In genomic region chr3:178520436-178520835, GRCh38 we compare ENCODE assay signal across 22 cellular contexts. TPM values are rescaled to one million over a fixed set of nuclear protein-coding genes. Genes with fewer than 3 reads are reported as not detected.
DNase-seq lines count a peak whose midpoint lies in the region; ATAC-seq, FAIRE-seq and TF ChIP-seq lines count a peak whose summit lies in the region.
"Had no signal": no experiment of that assay in that cellular context is flagged by ENCODE, and none has a peak within 500 bp of the region (broad histone marks: within the 10 kb centered on the region; RNA-seq: fewer than 3 reads in every experiment).

No MANE protein-coding gene starts in this region.

- WGBS in GM12878 (ENCODE audit: insufficient coverage, insufficient replicate concordance, low lambda C conversion rate, missing lambda C conversion rate): 96% methylated on average over 2 of the region's 2 CpGs
- 100% methylated on average over 1 of the region's 2 CpGs for WGBS in mesenchymal stem cell

- SMC1A ChIA-PET in GM12878 (lab: Charles Lee; ENCODE audit: uncharacterized antibody, unreplicated experiment): interaction anchor here (0.9 to 1.8 kb wide), 5 partner anchors 9 to 76 kb away, joined by 3 to 8 read pairs (median 4); no protein-coding TSS in a partner anchor

- H3K79me1 ChIP-seq in mesenchymal stem cell (replicated peaks; ENCODE audit: low read length, poor library complexity, severe bottlenecking): no peaks in the 10 kb centered on the region

- no peaks in the 10 kb centered on the region for H3K9me3 Mint-ChIP-seq in activated naive CD4-positive, alpha-beta T cell treated with anti-CD3 and anti-CD28 coated beads, Interleukin-2, amount 50 U/mL, for 72 hours
- H3K9me3 Mint-ChIP-seq: H9 had no signal

- ATAC-seq in GM12878: no peak
- ATAC-seq in activated naive CD4-positive, alpha-beta T cell treated with anti-CD3 and anti-CD28 coated beads, Interleukin-2, amount 50 U/mL, for 72 hours: no peak

- no peak overlapping the region for H3K27ac Mint-ChIP-seq in activated naive CD4-positive, alpha-beta T cell treated with anti-CD3 and anti-CD28 coated beads, Interleukin-2, amount 50 U/mL, for 72 hours
- H3K27ac Mint-ChIP-seq: CD14-positive monocyte; CD4-positive, alpha-beta memory T cell; H9 had no signal

- no peak overlapping the region for H2BK12ac ChIP-seq in mesenchymal stem cell (ENCODE audit: low read length in 2 of 2)

- H2BK120ac ChIP-seq in mesenchymal stem cell (ENCODE audit: low read depth, low read length): no peak overlapping the region

- H4K20me1 ChIP-seq in MM.1S (ENCODE audit: insufficient read depth, low read length): no peaks in the 10 kb centered on the region
- H4K20me1 ChIP-seq in GM12878 (ENCODE audit: control insufficient read depth, insufficient read depth): no peaks in the 10 kb centered on the region
- H4K20me1 ChIP-seq: BLaER1 had no signal

- RAD21 ChIA-PET in GM12878 (lab: Charles Lee; ENCODE audit: unreplicated experiment): interaction anchor here (1.5 to 2.8 kb wide), 3 partner anchors 12 to 157 kb away, joined by 4 to 12 read pairs (median 10); no protein-coding TSS in a partner anchor

- DNase-seq in EH (ENCODE audit: low read depth) (peak; percentile 30), MM.1S (no peak), GM12878 (ENCODE audit: low read depth, low spot score) (no peak), NCI-H1105 (lab: John Stamatoyannopoulos, UW) (no peak), NCI-H2171 treated with DMSO at 0.1 percent for 48 hours (lab: John Stamatoyannopoulos, UW) (no peak), mesenchymal stem cell (no peak)
- DNase-seq in activated naive CD4-positive, alpha-beta T cell treated with anti-CD3 and anti-CD28 coated beads, Interleukin-2, amount 50 U/mL, for 72 hours (ENCODE audit: low spot score in 2 of 2): no peak
- DNase-seq: 8988T; CD4-positive, alpha-beta memory T cell; DMS153; DMS79; EL; H9 had no signal

- no peaks in the 10 kb centered on the region for H3K36me3 Mint-ChIP-seq in activated naive CD4-positive, alpha-beta T cell treated with anti-CD3 and anti-CD28 coated beads, Interleukin-2, amount 50 U/mL, for 72 hours
- H3K36me3 Mint-ChIP-seq: CD14-positive monocyte; CD4-positive, alpha-beta memory T cell had no signal

- no peaks in the 10 kb centered on the region for H3K27me3 ChIP-seq in MM.1S (replicated peaks; ENCODE audit: insufficient read depth, low read length)
- H3K27me3 ChIP-seq in GM12878 (replicated peaks in 1 of 2; ENCODE audit: control insufficient read depth in 2 of 2, insufficient read depth in 2 of 2, low read length in 1 of 2): no peaks in the 10 kb centered on the region
- no peaks in the 10 kb centered on the region for H3K27me3 ChIP-seq in mesenchymal stem cell (ENCODE audit: control insufficient read depth in 1 of 2, insufficient read depth in 1 of 2, low read length in 2 of 2)
- H3K27me3 ChIP-seq: BLaER1 had no signal

- BruUV-seq in GM12878 (replicated peaks; lab: Mats Ljungman, UMichigan): no TSS peak

- no peak overlapping the region for H2AFZ ChIP-seq in MM.1S (ENCODE audit: low read length)
- no peak overlapping the region; the same call in 1 of the 2 replicates for H2AFZ ChIP-seq in GM12878 (ENCODE audit: control insufficient read depth, low read depth, low read length)
- H2AFZ ChIP-seq in mesenchymal stem cell (ENCODE audit: low read depth, low read length): no peak overlapping the region

- no peak for TF ChIP-seq RAD21 in GM12878 (IDR thresholded peaks at IDR 0.05; ENCODE audit: insufficient read depth, low read depth, low read length)

- no peak overlapping the region for H4K8ac ChIP-seq in mesenchymal stem cell (ENCODE audit: low read length)

- H3K9me3 ChIP-seq in MM.1S (replicated peaks; ENCODE audit: insufficient read depth, low read length) (no peaks in the 10 kb centered on the region), GM12878 (replicated peaks; ENCODE audit: control insufficient read depth, insufficient read depth, low read length) (no peaks in the 10 kb centered on the region; the same call in 1 of the 3 replicates), mesenchymal stem cell (ENCODE audit: control insufficient read depth, low read length) (no peaks in the 10 kb centered on the region)
- H3K9me3 ChIP-seq: BLaER1 had no signal

- H2BK15ac ChIP-seq in mesenchymal stem cell (ENCODE audit: low read depth, poor library complexity, severe bottlenecking): no peak overlapping the region

- CTCF ChIA-PET in GM12878 (lab: Yijun Ruan, JAX): interaction anchor here (1.5 kb wide), 1 partner anchor 447 kb away, joined by 6 read pairs; no protein-coding TSS in a partner anchor

- H3K4me1 ChIP-seq in MM.1S (ENCODE audit: low read length): peaks cover 74% of the 10 kb centered on the region
- peaks cover 69% of the 10 kb centered on the region for H3K4me1 ChIP-seq in GM12878 (ENCODE audit: control insufficient read depth, insufficient read depth, low read length)
- H3K4me1 ChIP-seq in mesenchymal stem cell (ENCODE audit: control insufficient read depth, insufficient read depth, low read depth, low read length): peaks cover 1% of the 10 kb centered on the region
- H3K4me1 ChIP-seq: BLaER1 had no signal

- H3K4ac ChIP-seq in mesenchymal stem cell (ENCODE audit: low read depth in 1 of 2, low read length in 2 of 2): no peak overlapping the region

- H3K36me3 ChIP-seq in MM.1S (replicated peaks; ENCODE audit: insufficient read depth, low read length) (no peaks in the 10 kb centered on the region), GM12878 (ENCODE audit: control insufficient read depth in 2 of 2, insufficient read depth in 2 of 2, low read length in 1 of 2) (no peaks in the 10 kb centered on the region), mesenchymal stem cell (ENCODE audit: control insufficient read depth in 1 of 2, insufficient read depth in 2 of 2, low read depth in 1 of 2, low read length in 2 of 2) (no peaks in the 10 kb centered on the region)
- H3K36me3 ChIP-seq: BLaER1 had no signal

- intact Hi-C loops in GM12878 (cut with micrococcal nuclease; ENCODE audit: unreplicated experiment): no loop called here

- TF ChIP-seq EP300 in GM12878 (IDR thresholded peaks at IDR 0.05; ENCODE audit: borderline replicate concordance in 1 of 2, control insufficient read depth in 1 of 2, low read depth in 2 of 2, low read length in 2 of 2): no peak

- H3K4me3 ChIP-seq in MM.1S (ENCODE audit: low read length) (no peak overlapping the region), GM12878 (no peak overlapping the region), mesenchymal stem cell (ENCODE audit: insufficient read depth in 1 of 2, low read depth in 1 of 2, low read length in 2 of 2) (no peak overlapping the region)
- H3K4me3 ChIP-seq: BLaER1 had no signal

- no peak overlapping the region for H3K9ac ChIP-seq in MM.1S (ENCODE audit: low read length)
- no peak overlapping the region for H3K9ac ChIP-seq in GM12878 (ENCODE audit: control insufficient read depth, insufficient read depth, low read length)
- no peak overlapping the region for H3K9ac ChIP-seq in mesenchymal stem cell (ENCODE audit: low read length)
- H3K9ac ChIP-seq: BLaER1 had no signal

- H3K14ac ChIP-seq in mesenchymal stem cell (ENCODE audit: low read length in 2 of 2): no peak overlapping the region

- no peak overlapping the region for H2AK5ac ChIP-seq in mesenchymal stem cell (ENCODE audit: low read length, severe bottlenecking)

- in situ Hi-C loops in GM12878 (cut with MboI): loop anchor here (25.0 kb wide), 1 partner anchor 1442 kb away; no protein-coding TSS in a partner anchor

- no peaks in the 10 kb centered on the region for H3K9me2 ChIP-seq in MM.1S (replicated peaks; ENCODE audit: insufficient read depth, low read length)

- TF ChIP-seq POLR2A in GM12878 (IDR thresholded peaks at IDR 0.05; ENCODE audit: low read depth, low read length): no peak

- no peak overlapping the region for H3K23ac ChIP-seq in mesenchymal stem cell (ENCODE audit: low read length in 2 of 2)

- H3K4me2 ChIP-seq in MM.1S (ENCODE audit: low read depth, low read length) (no peak overlapping the region; the same call in 1 of the 2 replicates), GM12878 (ENCODE audit: control insufficient read depth, insufficient read depth) (no peak overlapping the region; the same call in 1 of the 2 replicates), mesenchymal stem cell (ENCODE audit: low read length, poor library complexity, severe bottlenecking) (no peak overlapping the region)
- H3K4me2 ChIP-seq: BLaER1 had no signal

- H4K91ac ChIP-seq in mesenchymal stem cell (ENCODE audit: low read length): no peak overlapping the region

- peaks cover 37% of the 10 kb centered on the region for H3F3A ChIP-seq in MM.1S (ENCODE audit: insufficient read depth, low read length)

- TF ChIP-seq CTCF in MM.1S (IDR thresholded peaks at IDR 0.05; ENCODE audit: low read length): no peak
- TF ChIP-seq CTCF in GM12878 (IDR thresholded peaks at IDR 0.05 in 2 of 3, conservative IDR thresholded peaks at IDR 0.05 in 1 of 3; ENCODE audit: control insufficient read depth in 2 of 3, extremely low read depth in 1 of 3, insufficient read depth in 1 of 3, low read depth in 3 of 3, low read length in 3 of 3): no peak

- no peaks in the 10 kb centered on the region for H3K79me2 ChIP-seq in MM.1S (ENCODE audit: low read length)
- H3K79me2 ChIP-seq in GM12878 (ENCODE audit: control insufficient read depth, insufficient read depth, low read length): peaks cover 2% of the 10 kb centered on the region; the same call in 1 of the 2 replicates

- FAIRE-seq in GM12878 (lab: Jason Lieb, UNC): no peak
- FAIRE-seq: GM12891, GM19239, H1 had no signal

- POLR2A ChIA-PET in GM12878 (lab: Charles Lee): no interaction called here

- H3K18ac ChIP-seq in mesenchymal stem cell (ENCODE audit: low read depth in 1 of 2, low read length in 2 of 2): no peak overlapping the region

- H3K27ac ChIP-seq in MM.1S (ENCODE audit: low read length): peak overlapping the region; percentile 84; the same call in 1 of the 2 replicates
- peak overlapping the region; percentile 97 for H3K27ac ChIP-seq in GM12878 (ENCODE audit: control insufficient read depth, insufficient read depth)
- no peak overlapping the region for H3K27ac ChIP-seq in mesenchymal stem cell (ENCODE audit: low read length, poor library complexity, severe bottlenecking)
- H3K27ac ChIP-seq: BLaER1 had no signal

- no peak overlapping the region for H2BK5ac ChIP-seq in mesenchymal stem cell (ENCODE audit: low read depth, low read length, poor library complexity, severe bottlenecking)

RNA-seq across cellular contexts. Expression of gene KCNMB2, which starts 15.8 kb away (rescaled TPM):
- total RNA-seq in GM12878 (2013; cell fraction: nucleolus; rRNA removed): 0.81 and 1.2 TPM in 2 replicates
- 11.8 and 12.9 TPM in 2 replicates for total RNA-seq in GM12878 (2014; rRNA removed)
- 14.9 and 21.2 TPM in 2 replicates for total RNA-seq in GM12878 (2014; rRNA removed; fragmentation: Illumina TruSeq; extraction: Trizol)
- total RNA-seq in GM12878 (2021): 7.5 and 8.1 TPM in 2 replicates
- 5.2 TPM for polyA plus RNA-seq in GM12878 (2011; ENCODE audit: low read depth)
- polyA plus RNA-seq in GM12878 (2011; rRNA removed): 0.20 and 0.22 TPM in 2 replicates
- 0.23 TPM in 1 of 2 replicates, not detected in the other for polyA plus RNA-seq in GM12878 (2011; cell fraction: cytosol; rRNA removed)
- polyA plus RNA-seq in GM12878 (2011; cell fraction: nucleus; rRNA removed): not detected in 2 replicates
- polyA plus RNA-seq in GM12878 (2012): 10.5 and 11.7 TPM in 2 replicates
- polyA plus RNA-seq in GM12878 (2014; fragmentation: Illumina TruSeq; extraction: Trizol): 9.1 and 12.5 TPM in 2 replicates
- 10 to 100 TPM; 10.2 to 18.0 TPM for polyA plus RNA-seq in GM12878 (2014; fragmentation: Nextera tagmentation; extraction: Ambion mirVana)
- 7.0 and 7.3 TPM in 2 replicates for polyA plus RNA-seq in GM12878 (2014; rRNA removed)
- 10 to 100 TPM; 17.8 to 18.8 TPM for polyA plus RNA-seq in GM12878 (2016; fragmentation: Nextera tagmentation; extraction: Ambion mirVana)
- polyA minus RNA-seq in GM12878 (2011; rRNA and poly(A)+ RNA removed): not detected in 2 replicates
- polyA minus RNA-seq in GM12878 (2011; cell fraction: cytosol; rRNA and poly(A)+ RNA removed): not detected in 2 replicates
- polyA minus RNA-seq in GM12878 (2011; cell fraction: nucleus; rRNA and poly(A)+ RNA removed): 0.24 TPM in 1 of 2 replicates, not detected in the other
- not detected for total RNA-seq in activated naive CD4-positive, alpha-beta T cell treated with anti-CD3 and anti-CD28 coated beads, Interleukin-2, amount 50 U/mL, for 72 hours
- polyA plus RNA-seq in mesenchymal stem cell (2013, experiment 1 of 2): 1.8 TPM
- 1.8 TPM for polyA plus RNA-seq in mesenchymal stem cell (2013, experiment 2 of 2)
- total RNA-seq: A673; CD4-positive, alpha-beta memory T cell; G401; H1; H9; HT-29 had no signal
- polyA plus RNA-seq: AG04450; CD14-positive monocyte; CD4-positive, alpha-beta memory T cell; H1 had no signal
